In the genomic region with DNA sequence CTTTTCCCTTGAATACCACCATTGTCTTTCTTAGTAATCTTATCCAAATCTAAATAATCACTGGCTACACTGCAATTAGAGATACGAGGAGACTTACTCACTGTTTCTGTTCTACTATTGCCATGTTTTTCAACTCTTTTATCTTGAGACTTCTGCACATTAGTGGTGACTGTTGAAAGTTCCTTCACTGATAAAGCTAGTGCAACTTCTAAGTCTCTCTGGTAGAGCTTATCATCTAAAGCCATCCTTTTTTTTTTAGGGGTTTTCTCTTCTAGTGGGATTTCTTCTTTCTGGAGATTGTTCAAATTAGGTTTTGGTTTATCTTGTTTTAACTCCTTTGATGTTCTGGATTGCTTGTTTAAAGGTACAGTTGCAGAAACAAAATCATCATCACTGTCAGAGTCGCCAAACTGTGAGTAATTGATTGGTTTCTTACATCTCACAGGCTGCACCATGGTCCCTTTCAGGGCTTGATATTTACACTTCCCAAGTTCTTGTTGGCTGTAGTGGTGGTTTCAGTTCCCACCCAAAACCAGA, we compare ENCODE assay signal across 1 cellular context.
TF ChIP-seq lines count a peak whose summit lies in the region.

No MANE protein-coding gene starts in this region.

TF ChIP-seq in K562, 482 proteins besides CTCF, POLR2A, EP300 and RAD21 (continued from another document and continues in another):
- TF ChIP-seq, protein P1, sequence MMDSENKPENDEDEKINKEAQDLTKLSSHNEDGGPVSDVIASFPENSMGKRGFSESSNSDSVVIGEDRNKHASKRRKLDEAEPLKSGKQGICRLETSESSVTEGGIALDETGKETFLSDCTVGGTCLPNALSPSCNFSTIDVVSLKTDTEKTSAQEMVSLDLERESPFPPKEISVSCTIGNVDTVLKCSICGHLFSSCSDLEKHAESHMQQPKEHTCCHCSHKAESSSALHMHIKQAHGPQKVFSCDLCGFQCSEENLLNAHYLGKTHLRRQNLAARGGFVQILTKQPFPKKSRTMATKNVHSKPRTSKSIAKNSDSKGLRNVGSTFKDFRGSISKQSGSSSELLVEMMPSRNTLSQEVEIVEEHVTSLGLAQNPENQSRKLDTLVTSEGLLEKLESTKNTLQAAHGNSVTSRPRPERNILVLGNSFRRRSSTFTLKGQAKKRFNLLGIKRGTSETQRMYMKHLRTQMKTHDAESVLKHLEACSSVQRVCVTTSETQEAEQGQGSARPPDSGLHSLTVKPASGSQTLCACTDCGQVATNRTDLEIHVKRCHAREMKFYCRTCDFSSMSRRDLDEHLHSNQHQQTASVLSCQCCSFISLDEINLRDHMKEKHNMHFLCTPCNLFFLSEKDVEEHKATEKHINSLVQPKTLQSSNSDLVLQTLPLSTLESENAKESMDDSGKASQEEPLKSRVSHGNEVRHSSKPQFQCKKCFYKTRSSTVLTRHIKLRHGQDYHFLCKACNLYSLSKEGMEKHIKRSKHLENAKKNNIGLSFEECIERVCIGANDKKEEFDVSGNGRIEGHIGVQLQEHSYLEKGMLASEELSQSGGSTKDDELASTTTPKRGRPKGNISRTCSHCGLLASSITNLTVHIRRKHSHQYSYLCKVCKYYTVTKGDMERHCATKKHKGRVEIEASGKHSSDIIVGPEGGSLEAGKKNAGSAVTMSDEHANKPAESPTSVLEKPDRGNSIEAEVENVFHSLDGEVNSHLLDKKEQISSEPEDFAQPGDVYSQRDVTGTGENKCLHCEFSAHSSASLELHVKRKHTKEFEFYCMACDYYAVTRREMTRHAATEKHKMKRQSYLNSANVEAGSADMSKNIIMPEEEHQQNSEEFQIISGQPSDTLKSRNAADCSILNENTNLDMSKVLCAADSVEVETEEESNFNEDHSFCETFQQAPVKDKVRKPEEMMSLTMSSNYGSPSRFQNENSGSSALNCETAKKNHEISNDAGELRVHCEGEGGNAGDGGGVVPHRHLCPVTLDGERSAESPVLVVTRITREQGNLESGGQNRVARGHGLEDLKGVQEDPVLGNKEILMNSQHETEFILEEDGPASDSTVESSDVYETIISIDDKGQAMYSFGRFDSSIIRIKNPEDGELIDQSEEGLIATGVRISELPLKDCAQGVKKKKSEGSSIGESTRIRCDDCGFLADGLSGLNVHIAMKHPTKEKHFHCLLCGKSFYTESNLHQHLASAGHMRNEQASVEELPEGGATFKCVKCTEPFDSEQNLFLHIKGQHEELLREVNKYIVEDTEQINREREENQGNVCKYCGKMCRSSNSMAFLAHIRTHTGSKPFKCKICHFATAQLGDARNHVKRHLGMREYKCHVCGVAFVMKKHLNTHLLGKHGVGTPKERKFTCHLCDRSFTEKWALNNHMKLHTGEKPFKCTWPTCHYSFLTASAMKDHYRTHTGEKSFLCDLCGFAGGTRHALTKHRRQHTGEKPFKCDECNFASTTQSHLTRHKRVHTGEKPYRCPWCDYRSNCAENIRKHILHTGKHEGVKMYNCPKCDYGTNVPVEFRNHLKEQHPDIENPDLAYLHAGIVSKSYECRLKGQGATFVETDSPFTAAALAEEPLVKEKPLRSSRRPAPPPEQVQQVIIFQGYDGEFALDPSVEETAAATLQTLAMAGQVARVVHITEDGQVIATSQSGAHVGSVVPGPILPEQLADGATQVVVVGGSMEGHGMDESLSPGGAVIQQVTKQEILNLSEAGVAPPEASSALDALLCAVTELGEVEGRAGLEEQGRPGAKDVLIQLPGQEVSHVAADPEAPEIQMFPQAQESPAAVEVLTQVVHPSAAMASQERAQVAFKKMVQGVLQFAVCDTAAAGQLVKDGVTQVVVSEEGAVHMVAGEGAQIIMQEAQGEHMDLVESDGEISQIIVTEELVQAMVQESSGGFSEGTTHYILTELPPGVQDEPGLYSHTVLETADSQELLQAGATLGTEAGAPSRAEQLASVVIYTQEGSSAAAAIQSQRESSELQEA (IDR thresholded peaks at IDR 0.05; ENCODE audit: low read depth) = no peak
- TF ChIP-seq, protein P2, sequence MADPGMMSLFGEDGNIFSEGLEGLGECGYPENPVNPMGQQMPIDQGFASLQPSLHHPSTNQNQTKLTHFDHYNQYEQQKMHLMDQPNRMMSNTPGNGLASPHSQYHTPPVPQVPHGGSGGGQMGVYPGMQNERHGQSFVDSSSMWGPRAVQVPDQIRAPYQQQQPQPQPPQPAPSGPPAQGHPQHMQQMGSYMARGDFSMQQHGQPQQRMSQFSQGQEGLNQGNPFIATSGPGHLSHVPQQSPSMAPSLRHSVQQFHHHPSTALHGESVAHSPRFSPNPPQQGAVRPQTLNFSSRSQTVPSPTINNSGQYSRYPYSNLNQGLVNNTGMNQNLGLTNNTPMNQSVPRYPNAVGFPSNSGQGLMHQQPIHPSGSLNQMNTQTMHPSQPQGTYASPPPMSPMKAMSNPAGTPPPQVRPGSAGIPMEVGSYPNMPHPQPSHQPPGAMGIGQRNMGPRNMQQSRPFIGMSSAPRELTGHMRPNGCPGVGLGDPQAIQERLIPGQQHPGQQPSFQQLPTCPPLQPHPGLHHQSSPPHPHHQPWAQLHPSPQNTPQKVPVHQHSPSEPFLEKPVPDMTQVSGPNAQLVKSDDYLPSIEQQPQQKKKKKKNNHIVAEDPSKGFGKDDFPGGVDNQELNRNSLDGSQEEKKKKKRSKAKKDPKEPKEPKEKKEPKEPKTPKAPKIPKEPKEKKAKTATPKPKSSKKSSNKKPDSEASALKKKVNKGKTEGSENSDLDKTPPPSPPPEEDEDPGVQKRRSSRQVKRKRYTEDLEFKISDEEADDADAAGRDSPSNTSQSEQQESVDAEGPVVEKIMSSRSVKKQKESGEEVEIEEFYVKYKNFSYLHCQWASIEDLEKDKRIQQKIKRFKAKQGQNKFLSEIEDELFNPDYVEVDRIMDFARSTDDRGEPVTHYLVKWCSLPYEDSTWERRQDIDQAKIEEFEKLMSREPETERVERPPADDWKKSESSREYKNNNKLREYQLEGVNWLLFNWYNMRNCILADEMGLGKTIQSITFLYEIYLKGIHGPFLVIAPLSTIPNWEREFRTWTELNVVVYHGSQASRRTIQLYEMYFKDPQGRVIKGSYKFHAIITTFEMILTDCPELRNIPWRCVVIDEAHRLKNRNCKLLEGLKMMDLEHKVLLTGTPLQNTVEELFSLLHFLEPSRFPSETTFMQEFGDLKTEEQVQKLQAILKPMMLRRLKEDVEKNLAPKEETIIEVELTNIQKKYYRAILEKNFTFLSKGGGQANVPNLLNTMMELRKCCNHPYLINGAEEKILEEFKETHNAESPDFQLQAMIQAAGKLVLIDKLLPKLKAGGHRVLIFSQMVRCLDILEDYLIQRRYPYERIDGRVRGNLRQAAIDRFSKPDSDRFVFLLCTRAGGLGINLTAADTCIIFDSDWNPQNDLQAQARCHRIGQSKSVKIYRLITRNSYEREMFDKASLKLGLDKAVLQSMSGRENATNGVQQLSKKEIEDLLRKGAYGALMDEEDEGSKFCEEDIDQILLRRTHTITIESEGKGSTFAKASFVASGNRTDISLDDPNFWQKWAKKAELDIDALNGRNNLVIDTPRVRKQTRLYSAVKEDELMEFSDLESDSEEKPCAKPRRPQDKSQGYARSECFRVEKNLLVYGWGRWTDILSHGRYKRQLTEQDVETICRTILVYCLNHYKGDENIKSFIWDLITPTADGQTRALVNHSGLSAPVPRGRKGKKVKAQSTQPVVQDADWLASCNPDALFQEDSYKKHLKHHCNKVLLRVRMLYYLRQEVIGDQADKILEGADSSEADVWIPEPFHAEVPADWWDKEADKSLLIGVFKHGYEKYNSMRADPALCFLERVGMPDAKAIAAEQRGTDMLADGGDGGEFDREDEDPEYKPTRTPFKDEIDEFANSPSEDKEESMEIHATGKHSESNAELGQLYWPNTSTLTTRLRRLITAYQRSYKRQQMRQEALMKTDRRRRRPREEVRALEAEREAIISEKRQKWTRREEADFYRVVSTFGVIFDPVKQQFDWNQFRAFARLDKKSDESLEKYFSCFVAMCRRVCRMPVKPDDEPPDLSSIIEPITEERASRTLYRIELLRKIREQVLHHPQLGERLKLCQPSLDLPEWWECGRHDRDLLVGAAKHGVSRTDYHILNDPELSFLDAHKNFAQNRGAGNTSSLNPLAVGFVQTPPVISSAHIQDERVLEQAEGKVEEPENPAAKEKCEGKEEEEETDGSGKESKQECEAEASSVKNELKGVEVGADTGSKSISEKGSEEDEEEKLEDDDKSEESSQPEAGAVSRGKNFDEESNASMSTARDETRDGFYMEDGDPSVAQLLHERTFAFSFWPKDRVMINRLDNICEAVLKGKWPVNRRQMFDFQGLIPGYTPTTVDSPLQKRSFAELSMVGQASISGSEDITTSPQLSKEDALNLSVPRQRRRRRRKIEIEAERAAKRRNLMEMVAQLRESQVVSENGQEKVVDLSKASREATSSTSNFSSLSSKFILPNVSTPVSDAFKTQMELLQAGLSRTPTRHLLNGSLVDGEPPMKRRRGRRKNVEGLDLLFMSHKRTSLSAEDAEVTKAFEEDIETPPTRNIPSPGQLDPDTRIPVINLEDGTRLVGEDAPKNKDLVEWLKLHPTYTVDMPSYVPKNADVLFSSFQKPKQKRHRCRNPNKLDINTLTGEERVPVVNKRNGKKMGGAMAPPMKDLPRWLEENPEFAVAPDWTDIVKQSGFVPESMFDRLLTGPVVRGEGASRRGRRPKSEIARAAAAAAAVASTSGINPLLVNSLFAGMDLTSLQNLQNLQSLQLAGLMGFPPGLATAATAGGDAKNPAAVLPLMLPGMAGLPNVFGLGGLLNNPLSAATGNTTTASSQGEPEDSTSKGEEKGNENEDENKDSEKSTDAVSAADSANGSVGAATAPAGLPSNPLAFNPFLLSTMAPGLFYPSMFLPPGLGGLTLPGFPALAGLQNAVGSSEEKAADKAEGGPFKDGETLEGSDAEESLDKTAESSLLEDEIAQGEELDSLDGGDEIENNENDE (IDR thresholded peaks at IDR 0.05; ENCODE audit: low read depth, low read length) = no peak
- TF ChIP-seq, protein P3, sequence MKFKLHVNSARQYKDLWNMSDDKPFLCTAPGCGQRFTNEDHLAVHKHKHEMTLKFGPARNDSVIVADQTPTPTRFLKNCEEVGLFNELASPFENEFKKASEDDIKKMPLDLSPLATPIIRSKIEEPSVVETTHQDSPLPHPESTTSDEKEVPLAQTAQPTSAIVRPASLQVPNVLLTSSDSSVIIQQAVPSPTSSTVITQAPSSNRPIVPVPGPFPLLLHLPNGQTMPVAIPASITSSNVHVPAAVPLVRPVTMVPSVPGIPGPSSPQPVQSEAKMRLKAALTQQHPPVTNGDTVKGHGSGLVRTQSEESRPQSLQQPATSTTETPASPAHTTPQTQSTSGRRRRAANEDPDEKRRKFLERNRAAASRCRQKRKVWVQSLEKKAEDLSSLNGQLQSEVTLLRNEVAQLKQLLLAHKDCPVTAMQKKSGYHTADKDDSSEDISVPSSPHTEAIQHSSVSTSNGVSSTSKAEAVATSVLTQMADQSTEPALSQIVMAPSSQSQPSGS (CRISPR knock-in tag; IDR thresholded peaks at IDR 0.05) = no peak
- TF ChIP-seq, protein P4, sequence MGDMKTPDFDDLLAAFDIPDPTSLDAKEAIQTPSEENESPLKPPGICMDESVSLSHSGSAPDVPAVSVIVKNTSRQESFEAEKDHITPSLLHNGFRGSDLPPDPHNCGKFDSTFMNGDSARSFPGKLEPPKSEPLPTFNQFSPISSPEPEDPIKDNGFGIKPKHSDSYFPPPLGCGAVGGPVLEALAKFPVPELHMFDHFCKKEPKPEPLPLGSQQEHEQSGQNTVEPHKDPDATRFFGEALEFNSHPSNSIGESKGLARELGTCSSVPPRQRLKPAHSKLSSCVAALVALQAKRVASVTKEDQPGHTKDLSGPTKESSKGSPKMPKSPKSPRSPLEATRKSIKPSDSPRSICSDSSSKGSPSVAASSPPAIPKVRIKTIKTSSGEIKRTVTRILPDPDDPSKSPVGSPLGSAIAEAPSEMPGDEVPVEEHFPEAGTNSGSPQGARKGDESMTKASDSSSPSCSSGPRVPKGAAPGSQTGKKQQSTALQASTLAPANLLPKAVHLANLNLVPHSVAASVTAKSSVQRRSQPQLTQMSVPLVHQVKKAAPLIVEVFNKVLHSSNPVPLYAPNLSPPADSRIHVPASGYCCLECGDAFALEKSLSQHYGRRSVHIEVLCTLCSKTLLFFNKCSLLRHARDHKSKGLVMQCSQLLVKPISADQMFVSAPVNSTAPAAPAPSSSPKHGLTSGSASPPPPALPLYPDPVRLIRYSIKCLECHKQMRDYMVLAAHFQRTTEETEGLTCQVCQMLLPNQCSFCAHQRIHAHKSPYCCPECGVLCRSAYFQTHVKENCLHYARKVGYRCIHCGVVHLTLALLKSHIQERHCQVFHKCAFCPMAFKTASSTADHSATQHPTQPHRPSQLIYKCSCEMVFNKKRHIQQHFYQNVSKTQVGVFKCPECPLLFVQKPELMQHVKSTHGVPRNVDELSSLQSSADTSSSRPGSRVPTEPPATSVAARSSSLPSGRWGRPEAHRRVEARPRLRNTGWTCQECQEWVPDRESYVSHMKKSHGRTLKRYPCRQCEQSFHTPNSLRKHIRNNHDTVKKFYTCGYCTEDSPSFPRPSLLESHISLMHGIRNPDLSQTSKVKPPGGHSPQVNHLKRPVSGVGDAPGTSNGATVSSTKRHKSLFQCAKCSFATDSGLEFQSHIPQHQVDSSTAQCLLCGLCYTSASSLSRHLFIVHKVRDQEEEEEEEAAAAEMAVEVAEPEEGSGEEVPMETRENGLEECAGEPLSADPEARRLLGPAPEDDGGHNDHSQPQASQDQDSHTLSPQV (IDR thresholded peaks at IDR 0.05) = no peak
- TF ChIP-seq TBP (optimal IDR thresholded peaks at IDR 0.05; ENCODE audit: low read depth, low read length) (no peak), MYNN (IDR thresholded peaks at IDR 0.05) (no peak), MYNN (CRISPR knock-in tag; IDR thresholded peaks at IDR 0.05) (no peak), ZSCAN32 (CRISPR knock-in tag; IDR thresholded peaks at IDR 0.05) (no peak)
- TF ChIP-seq, protein P5, sequence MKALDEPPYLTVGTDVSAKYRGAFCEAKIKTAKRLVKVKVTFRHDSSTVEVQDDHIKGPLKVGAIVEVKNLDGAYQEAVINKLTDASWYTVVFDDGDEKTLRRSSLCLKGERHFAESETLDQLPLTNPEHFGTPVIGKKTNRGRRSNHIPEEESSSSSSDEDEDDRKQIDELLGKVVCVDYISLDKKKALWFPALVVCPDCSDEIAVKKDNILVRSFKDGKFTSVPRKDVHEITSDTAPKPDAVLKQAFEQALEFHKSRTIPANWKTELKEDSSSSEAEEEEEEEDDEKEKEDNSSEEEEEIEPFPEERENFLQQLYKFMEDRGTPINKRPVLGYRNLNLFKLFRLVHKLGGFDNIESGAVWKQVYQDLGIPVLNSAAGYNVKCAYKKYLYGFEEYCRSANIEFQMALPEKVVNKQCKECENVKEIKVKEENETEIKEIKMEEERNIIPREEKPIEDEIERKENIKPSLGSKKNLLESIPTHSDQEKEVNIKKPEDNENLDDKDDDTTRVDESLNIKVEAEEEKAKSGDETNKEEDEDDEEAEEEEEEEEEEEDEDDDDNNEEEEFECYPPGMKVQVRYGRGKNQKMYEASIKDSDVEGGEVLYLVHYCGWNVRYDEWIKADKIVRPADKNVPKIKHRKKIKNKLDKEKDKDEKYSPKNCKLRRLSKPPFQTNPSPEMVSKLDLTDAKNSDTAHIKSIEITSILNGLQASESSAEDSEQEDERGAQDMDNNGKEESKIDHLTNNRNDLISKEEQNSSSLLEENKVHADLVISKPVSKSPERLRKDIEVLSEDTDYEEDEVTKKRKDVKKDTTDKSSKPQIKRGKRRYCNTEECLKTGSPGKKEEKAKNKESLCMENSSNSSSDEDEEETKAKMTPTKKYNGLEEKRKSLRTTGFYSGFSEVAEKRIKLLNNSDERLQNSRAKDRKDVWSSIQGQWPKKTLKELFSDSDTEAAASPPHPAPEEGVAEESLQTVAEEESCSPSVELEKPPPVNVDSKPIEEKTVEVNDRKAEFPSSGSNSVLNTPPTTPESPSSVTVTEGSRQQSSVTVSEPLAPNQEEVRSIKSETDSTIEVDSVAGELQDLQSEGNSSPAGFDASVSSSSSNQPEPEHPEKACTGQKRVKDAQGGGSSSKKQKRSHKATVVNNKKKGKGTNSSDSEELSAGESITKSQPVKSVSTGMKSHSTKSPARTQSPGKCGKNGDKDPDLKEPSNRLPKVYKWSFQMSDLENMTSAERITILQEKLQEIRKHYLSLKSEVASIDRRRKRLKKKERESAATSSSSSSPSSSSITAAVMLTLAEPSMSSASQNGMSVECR (CRISPR knock-in tag; IDR thresholded peaks at IDR 0.05) = no peak
